Comparison of ENCODE assay signal across 8 cellular contexts in genomic region chr20:63895886-63896135, GRCh38. TPM values are rescaled to one million over a fixed set of nuclear protein-coding genes. Genes with fewer than 3 reads are reported as not detected.
DNase-seq lines count a peak whose midpoint lies in the region; ATAC-seq and TF ChIP-seq lines count a peak whose summit lies in the region.

No MANE protein-coding gene starts in this region.

- in situ Hi-C loops in transverse colon (cut with MboI; ENCODE audit: low pct_ligation_motif_present in 1 of 4, low pct_unique_long_range_greater_than_20kb in 1 of 4, low sequenced_read_pairs in 3 of 4) = no loop called here

- H3K36me3 ChIP-seq in BE2C (peaks cover 6% of the 10 kb centered on the region; the same call in 1 of the 2 replicates), right lobe of liver (peaks cover 0 to 7% (median 0%) of the 10 kb centered on the region in 4 donors), transverse colon (peaks cover 0 to under 1% (median 0%) of the 10 kb centered on the region in 4 donors)

- TF ChIP-seq CTCF in BE2C (IDR thresholded peaks at IDR 0.05; ENCODE audit: low read depth, low read length) = no peak
- TF ChIP-seq CTCF in HFF-Myc (IDR thresholded peaks at IDR 0.05; ENCODE audit: low read depth, low read length, missing control alignments) = no peak
- no peak for TF ChIP-seq CTCF in right lobe of liver (IDR thresholded peaks at IDR 0.05)
- TF ChIP-seq CTCF in transverse colon (IDR thresholded peaks at IDR 0.05) = no peak

- peak overlapping the region; percentile 55 to 84 (median 77) for H3K27ac ChIP-seq in right lobe of liver
- H3K27ac ChIP-seq in transverse colon = peak overlapping the region; percentile 85 to 94 (median 92)

- TF ChIP-seq EP300 in transverse colon (IDR thresholded peaks at IDR 0.05; ENCODE audit: low read depth) = no peak

- H3K9me3 ChIP-seq in BE2C (no peaks in the 10 kb centered on the region), right lobe of liver (no peaks in the 10 kb centered on the region), transverse colon (no peaks in the 10 kb centered on the region)

- no peak for ATAC-seq in right lobe of liver
- ATAC-seq in HG03521 (IDR thresholded peaks at IDR 0.05; ENCODE audit: unreplicated experiment) = no peak
- no peak for ATAC-seq in HG03378 (IDR thresholded peaks at IDR 0.05; ENCODE audit: unreplicated experiment)

- H3K27me3 ChIP-seq in BE2C (no peaks in the 10 kb centered on the region), right lobe of liver (no peaks in the 10 kb centered on the region), transverse colon (no peaks in the 10 kb centered on the region)

- intact Hi-C loops in right lobe of liver (cut with DNase I) = no loop called here
- intact Hi-C loops in transverse colon (cut with DNase I; ENCODE audit: low total_unique reads) = loop anchor here (1.0 kb wide), 1 partner anchor 44 kb away; no protein-coding TSS in a partner anchor

- 0% methylated on average over 6 of the region's 6 CpGs for WGBS in right lobe of liver (ENCODE audit: insufficient coverage, low coverage, low lambda C conversion rate, missing lambda C conversion rate)
- WGBS in transverse colon (ENCODE audit: low coverage in 1 of 2), 2 donors = 0 to 1% methylated on average over 4 to 6 of the region's 6 CpGs

- H3K4me1 ChIP-seq in BE2C (no peaks in the 10 kb centered on the region), right lobe of liver (peaks cover 0 to 37% (median 9%) of the 10 kb centered on the region in 4 donors), transverse colon (peaks cover 16 to 48% (median 25%) of the 10 kb centered on the region in 4 donors)

- no peak for DNase-seq in BE2C
- DNase-seq in HFF-Myc (ENCODE audit: extremely low read depth, low read depth) = no peak
- peak; percentile 23 for DNase-seq in astrocyte of the hippocampus (ENCODE audit: low read depth, low spot score)
- DNase-seq in right lobe of liver = no peak
- DNase-seq in transverse colon = no peak
- DNase-seq in NCI-H1092 treated with DMSO at 0.1 percent for 48 hours (lab: John Stamatoyannopoulos, UW) = no peak

- TF ChIP-seq POLR2A in right lobe of liver (IDR thresholded peaks at IDR 0.05) (no peak), transverse colon (IDR thresholded peaks at IDR 0.05) (no peak)

- H3K4me3 ChIP-seq in BE2C (ENCODE audit: low read depth, low read length) = peak overlapping the region; percentile 82
- peak overlapping the region; percentile 60 for H3K4me3 ChIP-seq in HFF-Myc (replicated peaks; ENCODE audit: low read depth, low read length)
- peak overlapping the region; percentile 56 to 67 (median 56) for H3K4me3 ChIP-seq in right lobe of liver
- H3K4me3 ChIP-seq in transverse colon = peak overlapping the region; percentile 63 to 86 (median 78)

RNA-seq across cellular contexts. Expression of gene DNAJC5, which starts 0.9 kb away (rescaled TPM):
- 67.9 TPM for polyA plus RNA-seq in BE2C (2012; ENCODE audit: insufficient read depth, insufficient read length, low read depth)
- total RNA-seq in right lobe of liver (10 to 100 TPM; 10.7 to 26.0 (median 15.1) TPM), transverse colon (10 to 100 TPM; 59.9 to 77.3 (median 71.4) TPM)

RNA-seq across cellular contexts. Expression of gene TPD52L2, which starts 30.7 kb away (rescaled TPM):
- polyA plus RNA-seq in BE2C (2012; ENCODE audit: insufficient read depth, insufficient read length, low read depth) = 173 TPM
- 10 to 100 TPM; 20.1 to 46.8 (median 30.5) TPM for total RNA-seq in right lobe of liver
- total RNA-seq in transverse colon = 10 to 100 TPM; 40.8 to 67.0 (median 62.6) TPM

RNA-seq across cellular contexts. Expression of gene ABHD16B, which starts 34.5 kb away (rescaled TPM):
- polyA plus RNA-seq in BE2C (2012; ENCODE audit: insufficient read depth, insufficient read length, low read depth) = 9.8 TPM
- not detected for total RNA-seq in right lobe of liver
- total RNA-seq in transverse colon = not detected
